13 cellular contexts compared by ENCODE assay signal in the genomic region with DNA sequence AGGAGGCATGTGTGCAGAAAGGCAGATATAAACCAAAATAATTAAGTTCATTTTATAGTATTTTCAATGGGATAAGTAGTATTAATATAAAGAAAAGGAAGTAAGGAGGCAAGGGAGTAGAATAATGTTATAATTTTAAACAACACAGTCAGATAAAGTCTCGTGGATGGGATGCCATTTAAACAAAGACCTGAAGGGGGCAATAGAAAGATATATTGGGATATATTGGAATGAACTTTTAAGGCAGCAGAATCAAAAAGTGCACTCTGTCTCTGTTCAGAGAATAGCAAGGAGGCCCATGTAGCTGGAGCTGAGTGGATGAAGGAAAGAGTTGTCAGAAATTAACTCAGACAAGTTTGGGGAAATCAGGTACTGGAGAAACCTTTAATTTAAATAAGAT.
DNase-seq lines count a peak whose midpoint lies in the region; ATAC-seq and TF ChIP-seq lines count a peak whose summit lies in the region.
"Had no signal": no experiment of that assay in that cellular context is flagged by ENCODE, and none has a peak within 500 bp of the region (broad histone marks: within the 10 kb centered on the region; RNA-seq: fewer than 3 reads in every experiment).

No MANE protein-coding gene starts in this region.

- CTCF ChIA-PET in A673 (lab: Charles Lee) = no interaction called here

- no peak for ATAC-seq in HG02759 (IDR thresholded peaks at IDR 0.05; ENCODE audit: unreplicated experiment)
- ATAC-seq: naive thymus-derived CD4-positive, alpha-beta T cell had no signal

- TF ChIP-seq EP300 in ovary (IDR thresholded peaks at IDR 0.05) = no peak

- H3K36me3 ChIP-seq in A673 (ENCODE audit: insufficient read depth, low read length, poor library complexity, severe bottlenecking) (no peaks in the 10 kb centered on the region), ovary (no peaks in the 10 kb centered on the region)

- TF ChIP-seq POLR2A in ovary (IDR thresholded peaks at IDR 0.05) = no peak

- DNase-seq in A673 (ENCODE audit: low spot score) = peak; percentile 18
- DNase-seq in OCI-M1 (lab: John Stamatoyannopoulos, UW) = peak; percentile 38
- no peak for DNase-seq in fibroblast of the aortic adventitia (ENCODE audit: low read depth)
- no peak for DNase-seq in NCI-H446 treated with DMSO at 0.1 percent for 48 hours (lab: John Stamatoyannopoulos, UW)
- no peak for DNase-seq in ovary
- DNase-seq in midbrain (lab: John Stamatoyannopoulos, UW) = no peak
- DNase-seq: activated CD4-positive, alpha-beta T cell treated with anti-CD3 and anti-CD28 coated beads, Interleukin-2, amount 10 ng/mL, durations not matched to agents 24 days and 14 days; CD4-positive, alpha-beta memory T cell; effector CD4-positive, alpha-beta T cell; stimulated activated CD4-positive, alpha-beta T cell treated with anti-CD3 and anti-CD28 coated beads, Interleukin-1b, Interleukin-23, amount 100 ng/mL, for 48 hours had no signal

- H3K4me1 ChIP-seq in A673 (ENCODE audit: insufficient read depth, low read length, poor library complexity, severe bottlenecking) (peaks cover 9% of the 10 kb centered on the region), ovary (ENCODE audit: insufficient read depth) (no peaks in the 10 kb centered on the region)

- intact Hi-C loops in A673 (cut with micrococcal nuclease; ENCODE audit: unreplicated experiment) = no loop called here
- intact Hi-C loops in ovary (cut with DNase I) = no loop called here

- H3K27me3 ChIP-seq in A673 (replicated peaks; ENCODE audit: insufficient read depth, low read depth, low read length, poor library complexity) (no peaks in the 10 kb centered on the region), ovary (no peaks in the 10 kb centered on the region)

- BruUV-seq in A673 (replicated peaks; lab: Mats Ljungman, UMichigan) = no TSS peak

- H3K4me3 ChIP-seq in A673 (ENCODE audit: low read depth, low read length, poor library complexity, severe bottlenecking) = no peak overlapping the region
- H3K4me3 ChIP-seq in fibroblast of the aortic adventitia (ENCODE audit: low read depth, low read length) = no peak overlapping the region
- H3K4me3 ChIP-seq in ovary = no peak overlapping the region

- WGBS in ovary, 3 donors = 7 to 17% (median 11%) methylated on average over 1 of the region's 1 CpG

- POLR2A ChIA-PET in A673 (lab: Charles Lee; ENCODE audit: low non-redundant PET) = no interaction called here

- H3K27ac ChIP-seq in A673 (ENCODE audit: low read depth, low read length, poor library complexity, severe bottlenecking) (no peak overlapping the region), ovary (no peak overlapping the region)

- H3K9me3 ChIP-seq in A673 (ENCODE audit: low read depth, low read length, poor library complexity, severe bottlenecking) = no peaks in the 10 kb centered on the region
- H3K9me3 ChIP-seq in ovary = no peaks in the 10 kb centered on the region

- TF ChIP-seq CTCF in A673 (conservative IDR thresholded peaks at IDR 0.05; ENCODE audit: low read depth, low read length) (peak; percentile 34; the same call in 1 of the 2 replicates), GM12872 (IDR thresholded peaks at IDR 0.05; ENCODE audit: insufficient read depth, low read depth, low read length) (peak; percentile 21; the same call in 1 of the 3 replicates), fibroblast of the aortic adventitia (IDR thresholded peaks at IDR 0.05; ENCODE audit: insufficient read depth, low read length) (peak; percentile 28), ovary (IDR thresholded peaks at IDR 0.05) (no peak)

Comparison
In these comparisons a context has a peak if more than half of its experiments do, and no peak if none do; other contexts are left out.
1. DNase-seq: peak in A673 (single experiment) and OCI-M1 (single experiment); none in fibroblast of the aortic adventitia (single experiment), NCI-H446 treated with DMSO at 0.1 percent for 48 hours (single experiment), ovary (0 of 5) and midbrain (single experiment).
2. CTCF ChIP-seq: peak in A673 (single experiment), GM12872 (single experiment) and fibroblast of the aortic adventitia (single experiment); none in ovary (0 of 3).